In the genomic region with DNA sequence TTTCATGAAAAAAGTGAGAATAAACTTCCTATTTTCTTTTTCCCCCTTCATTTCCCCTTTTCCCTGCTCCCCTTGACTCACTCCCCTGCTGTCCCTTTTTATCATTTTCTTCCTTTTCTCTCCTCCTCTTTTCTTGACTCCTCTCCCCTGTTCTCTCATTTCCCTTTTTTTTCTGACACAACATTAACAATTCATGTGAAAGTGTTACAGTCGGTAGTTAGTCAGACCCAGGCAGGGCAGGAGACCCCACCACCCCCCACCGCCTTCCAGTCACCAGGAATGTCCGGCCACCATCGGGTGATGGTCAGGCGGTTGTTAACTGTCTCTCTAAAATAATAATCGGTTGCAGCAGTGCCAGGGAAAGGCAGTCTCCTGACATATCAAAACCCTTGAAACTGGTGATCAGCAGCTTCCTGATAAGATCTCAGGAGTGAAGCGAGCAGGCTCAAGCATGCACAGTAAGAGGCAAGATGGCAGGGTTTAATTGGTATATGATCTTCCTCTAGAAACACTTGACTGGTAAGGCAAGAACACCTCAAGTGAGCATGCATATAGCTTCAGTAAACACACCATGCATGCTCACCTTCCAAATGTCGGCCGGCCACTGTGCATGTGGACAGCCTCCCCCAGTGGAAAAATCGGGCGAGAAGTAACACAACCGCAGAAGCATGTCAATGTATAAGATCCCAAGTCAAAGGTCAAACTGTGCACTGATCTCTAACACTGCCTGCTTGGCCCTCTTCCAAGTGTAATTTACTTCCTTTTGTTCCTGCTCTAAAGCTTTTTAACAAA, we compare ENCODE assay signal across 14 cellular contexts.
A peak's percentile ranks its signal among the peaks of the same experiment; 100 is the strongest.
DNase-seq lines count a peak whose midpoint lies in the region; ATAC-seq and TF ChIP-seq lines count a peak whose summit lies in the region.
"Had no signal": no experiment of that assay in that cellular context is flagged by ENCODE, and none has a peak within 500 bp of the region (broad histone marks: within the 10 kb centered on the region; RNA-seq: fewer than 3 reads in every experiment).

No MANE protein-coding gene starts in this region.

- no peak overlapping the region for H3K4me3 ChIP-seq in colonic mucosa
- H3K4me3 ChIP-seq: lung, upper lobe of right lung had no signal

- H3K9ac ChIP-seq in colonic mucosa (ENCODE audit: low read depth in 2 of 2, low read length in 2 of 2) = no peak overlapping the region

- no peak for TF ChIP-seq CTCF in colonic mucosa (IDR thresholded peaks at IDR 0.05)

- ATAC-seq in sciatic nerve = peak; percentile 28
- no peak for ATAC-seq in GM21576 (IDR thresholded peaks at IDR 0.05; ENCODE audit: unreplicated experiment)
- ATAC-seq in HG03378 (IDR thresholded peaks at IDR 0.05; ENCODE audit: unreplicated experiment) = no peak
- ATAC-seq: PC-3, upper lobe of right lung had no signal

- H3K27me3 ChIP-seq in colonic mucosa = no peaks in the 10 kb centered on the region
- H3K27me3 ChIP-seq: upper lobe of right lung had no signal

- no peaks in the 10 kb centered on the region for H3K9me3 ChIP-seq in colonic mucosa
- H3K9me3 ChIP-seq: Caco-2, upper lobe of right lung had no signal

- no peaks in the 10 kb centered on the region for H3K36me3 ChIP-seq in colonic mucosa
- H3K36me3 ChIP-seq: upper lobe of right lung had no signal

- no peak overlapping the region for H3K27ac ChIP-seq in colonic mucosa
- H3K27ac ChIP-seq: upper lobe of right lung had no signal

- intact Hi-C loops in colonic mucosa (cut with DNase I) = no loop called here
- intact Hi-C loops in sciatic nerve (cut with DNase I) = no loop called here

- DNase-seq in NCI-H1417 (lab: John Stamatoyannopoulos, UW) (peak; percentile 19 to 67 (median 64)), NCI-H1417 treated with DMSO at 0.1 percent for 48 hours (lab: John Stamatoyannopoulos, UW) (no peak), NCI-H510A (lab: John Stamatoyannopoulos, UW) (peak; percentile 36), colonic mucosa (peak; percentile 29), sciatic nerve (ENCODE audit: low spot score) (no peak)
- no peak for DNase-seq in stimulated activated CD4-positive, alpha-beta T cell treated with anti-CD3 and anti-CD28 coated beads, Interleukin-4, amount 100 ng/mL, for 24 hours
- DNase-seq: 8988T, Caco-2, hippocampal formation, PC-3, upper lobe of right lung had no signal

- no peaks in the 10 kb centered on the region for H3K4me1 ChIP-seq in colonic mucosa
- H3K4me1 ChIP-seq: Caco-2, upper lobe of right lung had no signal

Comparison
In these comparisons a context has a peak if more than half of its experiments do, and no peak if none do; other contexts are left out.
1. DNase-seq: peak in NCI-H1417 (3 of 3), NCI-H510A (single experiment) and colonic mucosa (single experiment); none in NCI-H1417 treated with DMSO at 0.1 percent for 48 hours (single experiment), sciatic nerve (single experiment) and stimulated activated CD4-positive, alpha-beta T cell treated with anti-CD3 and anti-CD28 coated beads, Interleukin-4, amount 100 ng/mL, for 24 hours (single experiment).